In genomic region chr17:80104956-80105375, GRCh38 we compare ENCODE assay signal across 17 cellular contexts. TPM values are rescaled to one million over a fixed set of nuclear protein-coding genes. Genes with fewer than 3 reads are reported as not detected.
DNase-seq lines count a peak whose midpoint lies in the region; ATAC-seq, FAIRE-seq and TF ChIP-seq lines count a peak whose summit lies in the region.
"Had no signal": no experiment of that assay in that cellular context is flagged by ENCODE, and none has a peak within 500 bp of the region (broad histone marks: within the 10 kb centered on the region; RNA-seq: fewer than 3 reads in every experiment).

No MANE protein-coding gene starts in this region.

- H3K27ac Mint-ChIP-seq in stimulated activated memory B cell treated with anti-CD40 and anti-IgM and Interleukin-4, amounts not matched to agents 10 μg/mL and 1 μg/mL and 100 μg/mL, for 72 hours, result no peak overlapping the region
- H3K27ac Mint-ChIP-seq: B cell had no signal

- peaks cover 9% of the 10 kb centered on the region for H3K79me2 ChIP-seq in HepG2 (ENCODE audit: insufficient read depth, low read length)

- peaks cover 6% of the 10 kb centered on the region for H3K36me3 Mint-ChIP-seq in stimulated activated memory B cell treated with anti-CD40 and anti-IgM and Interleukin-4, amounts not matched to agents 10 μg/mL and 1 μg/mL and 100 μg/mL, for 72 hours

- H3K36me3 ChIP-seq in right lobe of liver (no peaks in the 10 kb centered on the region), HepG2 (replicated peaks in 1 of 2; ENCODE audit: control insufficient read depth in 1 of 2, insufficient read depth in 2 of 2, low read length in 2 of 2) (no peaks in the 10 kb centered on the region; a peak in 1 of 5 replicates), kidney (ENCODE audit: control insufficient read depth in 1 of 2, insufficient read depth in 2 of 2, low read length in 2 of 2) (no peaks in the 10 kb centered on the region)

- H3K9me3 Mint-ChIP-seq in stimulated activated memory B cell treated with anti-CD40 and anti-IgM and Interleukin-4, amounts not matched to agents 10 μg/mL and 1 μg/mL and 100 μg/mL, for 72 hours, result no peaks in the 10 kb centered on the region
- H3K9me3 Mint-ChIP-seq: CD14-positive monocyte had no signal

- in situ Hi-C loops in HepG2 (cut with HindIII; ENCODE audit: extremely low pct_ligation_motif_present, low pct_unique_long_range_greater_than_20kb), result no loop called here

- WGBS in right lobe of liver (ENCODE audit: insufficient coverage, low coverage, low lambda C conversion rate, missing lambda C conversion rate), result no CpG with 5 or more reads among the region's 18 CpGs
- 96% methylated on average over 17 of the region's 18 CpGs for WGBS in HepG2 (ENCODE audit: low lambda C conversion rate)

- TF ChIP-seq RAD21 in HepG2 (CRISPR knock-in tag; IDR thresholded peaks at IDR 0.05), result no peak

- CTCF ChIA-PET in HepG2 (lab: Yijun Ruan, JAX; ENCODE audit: low intra/inter-chr PET ratio, low total read pairs), result no interaction called here

- no peak for TF ChIP-seq CTCF in right lobe of liver (IDR thresholded peaks at IDR 0.05)
- no peak for TF ChIP-seq CTCF in HepG2 (CRISPR knock-in tag; IDR thresholded peaks at IDR 0.05)
- no peak for TF ChIP-seq CTCF in kidney (IDR thresholded peaks at IDR 0.05; ENCODE audit: borderline replicate concordance, extremely low read depth, insufficient read depth)

- TF ChIP-seq POLR2A in right lobe of liver (IDR thresholded peaks at IDR 0.05) (no peak), HepG2 (IDR thresholded peaks at IDR 0.05; ENCODE audit: insufficient read depth in 1 of 2, low read depth in 2 of 2, low read length in 2 of 2) (no peak)

- no peaks in the 10 kb centered on the region for H3K27me3 Mint-ChIP-seq in stimulated activated memory B cell treated with anti-CD40 and anti-IgM and Interleukin-4, amounts not matched to agents 10 μg/mL and 1 μg/mL and 100 μg/mL, for 72 hours
- H3K27me3 Mint-ChIP-seq: B cell had no signal

- intact Hi-C loops in right lobe of liver (cut with DNase I), result no loop called here
- intact Hi-C loops in HepG2 (cut with micrococcal nuclease; ENCODE audit: unreplicated experiment), result no loop called here
- intact Hi-C loops in kidney (cut with DNase I), result no loop called here
- intact Hi-C loops in posterior vena cava (cut with DNase I), result no loop called here

- BruUV-seq in HepG2 (replicated peaks; lab: Mats Ljungman, UMichigan), result no TSS peak

- TF ChIP-seq EP300 in HepG2 (IDR thresholded peaks at IDR 0.05; ENCODE audit: low read depth in 2 of 2, low read length in 2 of 2), result no peak
- TF ChIP-seq EP300 in HepG2 (CRISPR knock-in tag; IDR thresholded peaks at IDR 0.05; ENCODE audit: borderline replicate concordance), result no peak

- no peak overlapping the region for H3K9ac ChIP-seq in HepG2 (ENCODE audit: insufficient read depth, low read depth, low read length)
- H3K9ac ChIP-seq in kidney (ENCODE audit: low read length in 2 of 2), result no peak overlapping the region

- H3K4me3 ChIP-seq in right lobe of liver (no peak overlapping the region), HepG2 (replicated peaks in 1 of 3; ENCODE audit: insufficient read depth in 1 of 3, low read depth in 2 of 3, low read length in 3 of 3) (no peak overlapping the region), kidney (ENCODE audit: low read length in 2 of 2) (no peak overlapping the region)

- H3K4me3 Mint-ChIP-seq in stimulated activated memory B cell treated with anti-CD40 and anti-IgM and Interleukin-4, amounts not matched to agents 10 μg/mL and 1 μg/mL and 100 μg/mL, for 72 hours, result no peak overlapping the region
- H3K4me3 Mint-ChIP-seq: B cell had no signal

- H3K27ac ChIP-seq in right lobe of liver, result no peak overlapping the region
- H3K27ac ChIP-seq in HepG2 (ENCODE audit: extremely low read length, insufficient read depth, low read length), result no peak overlapping the region
- no peak overlapping the region for H3K27ac ChIP-seq in kidney (ENCODE audit: low read depth in 2 of 2, low read length in 2 of 2)

- H3K27me3 ChIP-seq in right lobe of liver (no peaks in the 10 kb centered on the region), HepG2 (ENCODE audit: control insufficient read depth in 1 of 2, insufficient read depth in 2 of 2, low read length in 2 of 2) (peaks cover 0 to 3% of the 10 kb centered on the region in 2 experiments; a peak in 1 of 5 replicates)

- no peak overlapping the region for H3K4me2 ChIP-seq in HepG2 (ENCODE audit: low read depth, low read length)

- FAIRE-seq in HepG2 (lab: Jason Lieb, UNC), result no peak
- FAIRE-seq in kidney (lab: Jason Lieb, UNC), result no peak
- FAIRE-seq: A204.1, D721Med, GM19239 had no signal

- DNase-seq in right lobe of liver (peak; percentile 16 to 49 (median 44)), HepG2 (ENCODE audit: low spot score) (no peak), kidney (peak; percentile 59), posterior vena cava (ENCODE audit: low spot score) (peak; percentile 75), DMS153 treated with DMSO at 0.1 percent for 48 hours (lab: John Stamatoyannopoulos, UW; ENCODE audit: unreplicated experiment) (no peak), NCI-H2171 (lab: John Stamatoyannopoulos, UW) (no peak)
- DNase-seq: GOT3, HCEC 1CT, Kasumi-1, NCI-H2081 treated with DMSO at 0.1 percent for 48 hours, NCI-H748 treated with DMSO at 0.1 percent for 48 hours had no signal

- ATAC-seq in right lobe of liver (no peak), HepG2 (no peak)
- ATAC-seq in stimulated activated memory B cell treated with anti-CD40 and anti-IgM and Interleukin-4, amounts not matched to agents 10 μg/mL and 1 μg/mL and 100 μg/mL, for 72 hours, result no peak

- POLR2A ChIA-PET in HepG2 (lab: Yijun Ruan, JAX), result no interaction called here

- no peaks in the 10 kb centered on the region for H4K20me1 ChIP-seq in HepG2 (ENCODE audit: insufficient read depth, low read length)

- H3K9me3 ChIP-seq in right lobe of liver, result no peaks in the 10 kb centered on the region
- H3K9me3 ChIP-seq in HepG2 (ENCODE audit: low read length), result no peaks in the 10 kb centered on the region
- no peaks in the 10 kb centered on the region for H3K9me3 ChIP-seq in kidney (ENCODE audit: control insufficient read depth in 1 of 2, low read length in 2 of 2)

- H2AFZ ChIP-seq in HepG2 (ENCODE audit: low read length), result no peak overlapping the region

- H3K4me1 ChIP-seq in right lobe of liver (no peaks in the 10 kb centered on the region), HepG2 (ENCODE audit: insufficient read depth, low read length) (peaks cover 29% of the 10 kb centered on the region), kidney (ENCODE audit: control insufficient read depth in 1 of 2, insufficient read depth in 1 of 2, low read depth in 1 of 2, low read length in 2 of 2) (peaks cover 5 to 9% of the 10 kb centered on the region in 2 donors)

- H3K4me1 Mint-ChIP-seq in stimulated activated memory B cell treated with anti-CD40 and anti-IgM and Interleukin-4, amounts not matched to agents 10 μg/mL and 1 μg/mL and 100 μg/mL, for 72 hours, result peaks cover 28% of the 10 kb centered on the region

RNA-seq across cellular contexts. Expression of gene GAA, which starts 3.6 kb away (rescaled TPM):
- total RNA-seq in right lobe of liver (10 to 100 TPM; 42.7 to 94.1 (median 71.0) TPM), HepG2 (2016; rRNA removed; fragmentation: Illumina TruSeq; extraction: Trizol) (13.4 and 36.4 TPM in 2 replicates), kidney (62.3 TPM), posterior vena cava (10 to 100 TPM; 38.7 to 42.8 TPM)
- 13.8 and 16.4 TPM in 2 replicates for total RNA-seq in HepG2 (2016; cell fraction: cytosol; rRNA removed; fragmentation: Illumina TruSeq; extraction: Trizol; ENCODE audit: low read depth)
- total RNA-seq in HepG2 (2016; cell fraction: insoluble cytoplasmic fraction; rRNA removed; fragmentation: Illumina TruSeq; extraction: Trizol), result 12.1 and 36.9 TPM in 2 replicates
- total RNA-seq in HepG2 (2016; cell fraction: membrane; rRNA removed; fragmentation: Illumina TruSeq; extraction: Trizol), result 20.3 and 20.7 TPM in 2 replicates
- 47.6 and 57.6 TPM in 2 replicates for total RNA-seq in HepG2 (2016; cell fraction: nucleus; rRNA removed; fragmentation: Illumina TruSeq; extraction: Trizol)
- polyA plus RNA-seq in HepG2 (2011; rRNA removed) (21.6 and 23.6 TPM in 2 replicates), kidney (ENCODE audit: insufficient read depth, low read depth, low replicate concordance) (78.7 TPM)
- polyA plus RNA-seq in HepG2 (2011; cell fraction: cytosol; rRNA removed), result 16.3 and 29.8 TPM in 2 replicates
- 231 and 320 TPM in 2 replicates for polyA plus RNA-seq in HepG2 (2011; cell fraction: nucleus; rRNA removed)
- polyA plus RNA-seq in HepG2 (2012), result 50.7 and 73.8 TPM in 2 replicates
- polyA plus RNA-seq in HepG2 (2016; cell fraction: cytosol; fragmentation: Illumina TruSeq; extraction: Trizol; ENCODE audit: low read depth), result 11.3 and 13.9 TPM in 2 replicates
- 16.7 and 22.9 TPM in 2 replicates for polyA plus RNA-seq in HepG2 (2016; cell fraction: insoluble cytoplasmic fraction; fragmentation: Illumina TruSeq; extraction: Trizol; ENCODE audit: low read depth)
- polyA plus RNA-seq in HepG2 (2016; cell fraction: membrane; fragmentation: Illumina TruSeq; extraction: Trizol; ENCODE audit: low read depth), result 13.9 and 14.3 TPM in 2 replicates
- polyA plus RNA-seq in HepG2 (2016; cell fraction: nucleus; fragmentation: Illumina TruSeq; extraction: Trizol; ENCODE audit: insufficient read depth, low read depth), result 136 and 145 TPM in 2 replicates
- polyA minus RNA-seq in HepG2 (2011; rRNA and poly(A)+ RNA removed; ENCODE audit: low replicate concordance), result 7.2 and 27.1 TPM in 2 replicates
- 22.9 and 24.2 TPM in 2 replicates for polyA minus RNA-seq in HepG2 (2011; cell fraction: cytosol; rRNA and poly(A)+ RNA removed)
- polyA minus RNA-seq in HepG2 (2011; cell fraction: nucleus; rRNA and poly(A)+ RNA removed), result 20.3 and 21.2 TPM in 2 replicates

RNA-seq across cellular contexts. Expression of gene EIF4A3, which starts 42.0 kb away (rescaled TPM):
- total RNA-seq in right lobe of liver (10 to 100 TPM; 21.6 to 41.7 (median 32.2) TPM), HepG2 (2016; rRNA removed; fragmentation: Illumina TruSeq; extraction: Trizol) (187 and 239 TPM in 2 replicates), kidney (75.0 TPM), posterior vena cava (10 to 100 TPM; 48.8 to 50.5 TPM)
- total RNA-seq in HepG2 (2016; cell fraction: cytosol; rRNA removed; fragmentation: Illumina TruSeq; extraction: Trizol; ENCODE audit: low read depth), result 22.3 and 28.3 TPM in 2 replicates
- total RNA-seq in HepG2 (2016; cell fraction: insoluble cytoplasmic fraction; rRNA removed; fragmentation: Illumina TruSeq; extraction: Trizol), result 185 and 243 TPM in 2 replicates
- total RNA-seq in HepG2 (2016; cell fraction: membrane; rRNA removed; fragmentation: Illumina TruSeq; extraction: Trizol), result 36.4 and 40.0 TPM in 2 replicates
- 83.4 and 83.5 TPM in 2 replicates for total RNA-seq in HepG2 (2016; cell fraction: nucleus; rRNA removed; fragmentation: Illumina TruSeq; extraction: Trizol)
- polyA plus RNA-seq in HepG2 (2011; rRNA removed) (121 and 145 TPM in 2 replicates), kidney (ENCODE audit: insufficient read depth, low read depth, low replicate concordance) (63.6 TPM)
- polyA plus RNA-seq in HepG2 (2011; cell fraction: cytosol; rRNA removed), result 103 and 117 TPM in 2 replicates
- 77.0 and 103 TPM in 2 replicates for polyA plus RNA-seq in HepG2 (2011; cell fraction: nucleus; rRNA removed)
- polyA plus RNA-seq in HepG2 (2012), result 104 and 124 TPM in 2 replicates
- 8.3 and 9.0 TPM in 2 replicates for polyA plus RNA-seq in HepG2 (2016; cell fraction: cytosol; fragmentation: Illumina TruSeq; extraction: Trizol; ENCODE audit: low read depth)
- polyA plus RNA-seq in HepG2 (2016; cell fraction: insoluble cytoplasmic fraction; fragmentation: Illumina TruSeq; extraction: Trizol; ENCODE audit: low read depth), result 233 and 236 TPM in 2 replicates
- polyA plus RNA-seq in HepG2 (2016; cell fraction: membrane; fragmentation: Illumina TruSeq; extraction: Trizol; ENCODE audit: low read depth), result 19.8 and 20.6 TPM in 2 replicates
- 120 and 131 TPM in 2 replicates for polyA plus RNA-seq in HepG2 (2016; cell fraction: nucleus; fragmentation: Illumina TruSeq; extraction: Trizol; ENCODE audit: insufficient read depth, low read depth)
- 54.2 and 110 TPM in 2 replicates for polyA minus RNA-seq in HepG2 (2011; rRNA and poly(A)+ RNA removed; ENCODE audit: low replicate concordance)
- 55.3 and 55.4 TPM in 2 replicates for polyA minus RNA-seq in HepG2 (2011; cell fraction: cytosol; rRNA and poly(A)+ RNA removed)
- 61.8 and 65.1 TPM in 2 replicates for polyA minus RNA-seq in HepG2 (2011; cell fraction: nucleus; rRNA and poly(A)+ RNA removed)

Comparison
In these comparisons a context has a peak if more than half of its experiments do, and no peak if none do; other contexts are left out.
1. DNase-seq: peak in right lobe of liver (3 of 3), kidney (single experiment) and posterior vena cava (single experiment); none in HepG2 (single experiment), DMS153 treated with DMSO at 0.1 percent for 48 hours (single experiment) and NCI-H2171 (single experiment).